ENCODE assay signal across 8 cellular contexts in the genomic region with DNA sequence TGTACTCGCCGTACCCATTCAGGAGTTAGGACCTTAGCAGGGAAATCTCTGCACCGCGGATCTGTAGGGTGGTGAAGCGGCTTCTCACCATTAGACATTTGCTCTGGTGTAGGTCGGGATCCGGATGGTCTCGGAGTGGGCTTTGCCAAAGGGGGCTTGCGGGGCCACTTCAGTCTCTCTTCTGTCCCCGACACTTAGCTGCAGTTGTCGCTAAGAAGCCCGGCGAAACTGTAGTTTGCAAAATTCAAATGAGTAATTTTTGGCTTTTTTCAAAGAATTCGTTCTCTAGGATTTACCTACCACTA. TPM values are rescaled to one million over a fixed set of nuclear protein-coding genes. Genes with fewer than 3 reads are reported as not detected.
DNase-seq lines count a peak whose midpoint lies in the region; TF ChIP-seq lines count a peak whose summit lies in the region.

No MANE protein-coding gene starts in this region.

- H3K27me3 ChIP-seq in OCI-LY1 (ENCODE audit: insufficient read depth, low read length) (no peaks in the 10 kb centered on the region), prostate gland (replicated peaks; ENCODE audit: insufficient read depth) (no peaks in the 10 kb centered on the region)

- H3K79me2 ChIP-seq in OCI-LY1 (ENCODE audit: insufficient read depth, low read length): peaks cover 69% of the 10 kb centered on the region

- H3K36me3 ChIP-seq in OCI-LY1 (ENCODE audit: insufficient read depth, low read length) (peaks cover 6% of the 10 kb centered on the region; the same call in 1 of the 2 replicates), prostate gland (no peaks in the 10 kb centered on the region)

- TF ChIP-seq CTCF in OCI-LY1 (IDR thresholded peaks at IDR 0.05; ENCODE audit: low read length): no peak
- no peak for TF ChIP-seq CTCF in epithelial cell of proximal tubule (conservative IDR thresholded peaks at IDR 0.05; ENCODE audit: low read depth, low read length)
- no peak for TF ChIP-seq CTCF in prostate gland (IDR thresholded peaks at IDR 0.05)

- H3K4me3 ChIP-seq in GM08714 (ENCODE audit: low read length) (peak overlapping the region; percentile 89), OCI-LY1 (ENCODE audit: low read depth, low read length, poor library complexity, severe bottlenecking) (peak overlapping the region; percentile 84), epithelial cell of proximal tubule (ENCODE audit: low read depth, low read length) (peak overlapping the region; percentile 99), prostate gland (peak overlapping the region; percentile 82 to 89)

- no peaks in the 10 kb centered on the region; the same call in 1 of the 2 replicates for H3F3A ChIP-seq in OCI-LY1 (ENCODE audit: insufficient read depth, low read length)

- no peak for DNase-seq in epithelial cell of proximal tubule (ENCODE audit: low read depth)
- no peak for DNase-seq in prostate gland (ENCODE audit: low spot score)
- DNase-seq in NCI-H526 treated with DMSO at 0.1 percent for 48 hours (lab: John Stamatoyannopoulos, UW): no peak
- no peak for DNase-seq in NCI-H226
- no peak for DNase-seq in superior temporal gyrus (ENCODE audit: extremely low spot score)
- no peak for DNase-seq in HEK293T (ENCODE audit: extremely low spot score)

- CTCF ChIA-PET in HEK293T (lab: Yijun Ruan, JAX): no interaction called here

- H3K4me2 ChIP-seq in OCI-LY1 (ENCODE audit: low read length): peak overlapping the region; percentile 88

- H3K4me1 ChIP-seq in OCI-LY1 (ENCODE audit: insufficient read depth, low read length, severe bottlenecking): peaks cover 75% of the 10 kb centered on the region
- H3K4me1 ChIP-seq in prostate gland (replicated peaks): no peaks in the 10 kb centered on the region

- H3K9me3 ChIP-seq in OCI-LY1 (ENCODE audit: low read length): no peaks in the 10 kb centered on the region
- H3K9me3 ChIP-seq in prostate gland: no peaks in the 10 kb centered on the region

- under 1% methylated on average over 14 of the region's 14 CpGs for WGBS in prostate gland

- TF ChIP-seq POLR2A in prostate gland (IDR thresholded peaks at IDR 0.05): no peak

- POLR2A ChIA-PET in HEK293T (lab: Yijun Ruan, JAX): interaction anchor here (0.7 kb wide), 1 partner anchor 20 kb away, joined by 3 read pairs; no protein-coding TSS in a partner anchor

- no peaks in the 10 kb centered on the region for H3K9me2 ChIP-seq in OCI-LY1 (ENCODE audit: low read depth, low read length)

- peak overlapping the region; percentile 88 for H3K9ac ChIP-seq in OCI-LY1 (ENCODE audit: low read length)

- intact Hi-C loops in prostate gland (cut with DNase I): no loop called here

- H3K27ac ChIP-seq in OCI-LY1 (ENCODE audit: low read depth, low read length, poor library complexity, severe bottlenecking): peak overlapping the region; percentile 93
- H3K27ac ChIP-seq in prostate gland: peak overlapping the region; percentile 69 to 75

- no peaks in the 10 kb centered on the region for H4K20me1 ChIP-seq in OCI-LY1 (ENCODE audit: insufficient read depth, low read length)

- H2AFZ ChIP-seq in OCI-LY1 (ENCODE audit: low read length): no peak overlapping the region

TF ChIP-seq in HEK293T, 16 proteins besides CTCF, POLR2A, EP300 and RAD21:
- TF ChIP-seq NFRKB (IDR thresholded peaks at IDR 0.05) (no peak), ZNF384 (IDR thresholded peaks at IDR 0.05) (no peak), FOXM1 (IDR thresholded peaks at IDR 0.05; ENCODE audit: borderline replicate concordance) (no peak), SP1 (IDR thresholded peaks at IDR 0.05) (no peak), TARDBP (IDR thresholded peaks at IDR 0.05) (no peak), FOXK2 (IDR thresholded peaks at IDR 0.05) (no peak), LEF1 (IDR thresholded peaks at IDR 0.05; ENCODE audit: borderline replicate concordance) (no peak), FOXA1 (IDR thresholded peaks at IDR 0.05) (no peak), CTBP1 (IDR thresholded peaks at IDR 0.05; ENCODE audit: borderline replicate concordance) (no peak), ELF4 (IDR thresholded peaks at IDR 0.05) (no peak), BHLHE40 (IDR thresholded peaks at IDR 0.05; ENCODE audit: borderline replicate concordance) (no peak), L3MBTL2 (conservative IDR thresholded peaks at IDR 0.05) (no peak), HDGF (IDR thresholded peaks at IDR 0.05; ENCODE audit: borderline replicate concordance) (no peak), PKNOX1 (IDR thresholded peaks at IDR 0.05) (no peak), ARNT (IDR thresholded peaks at IDR 0.05) (no peak), SUZ12 (IDR thresholded peaks at IDR 0.05) (no peak)

RNA-seq across cellular contexts. Expression of gene QRSL1, which starts 0.4 kb away (rescaled TPM):
- total RNA-seq in epithelial cell of proximal tubule (6.9 and 15.7 TPM in 2 replicates), prostate gland (1 to 10 TPM; 6.1 to 9.4 TPM)

RNA-seq across cellular contexts. Expression of gene RTN4IP1, which starts 0.5 kb away (rescaled TPM):
- total RNA-seq in epithelial cell of proximal tubule (6.9 and 12.1 TPM in 2 replicates), prostate gland (1 to 10 TPM; 4.5 to 4.9 TPM)
